In the genomic region with DNA sequence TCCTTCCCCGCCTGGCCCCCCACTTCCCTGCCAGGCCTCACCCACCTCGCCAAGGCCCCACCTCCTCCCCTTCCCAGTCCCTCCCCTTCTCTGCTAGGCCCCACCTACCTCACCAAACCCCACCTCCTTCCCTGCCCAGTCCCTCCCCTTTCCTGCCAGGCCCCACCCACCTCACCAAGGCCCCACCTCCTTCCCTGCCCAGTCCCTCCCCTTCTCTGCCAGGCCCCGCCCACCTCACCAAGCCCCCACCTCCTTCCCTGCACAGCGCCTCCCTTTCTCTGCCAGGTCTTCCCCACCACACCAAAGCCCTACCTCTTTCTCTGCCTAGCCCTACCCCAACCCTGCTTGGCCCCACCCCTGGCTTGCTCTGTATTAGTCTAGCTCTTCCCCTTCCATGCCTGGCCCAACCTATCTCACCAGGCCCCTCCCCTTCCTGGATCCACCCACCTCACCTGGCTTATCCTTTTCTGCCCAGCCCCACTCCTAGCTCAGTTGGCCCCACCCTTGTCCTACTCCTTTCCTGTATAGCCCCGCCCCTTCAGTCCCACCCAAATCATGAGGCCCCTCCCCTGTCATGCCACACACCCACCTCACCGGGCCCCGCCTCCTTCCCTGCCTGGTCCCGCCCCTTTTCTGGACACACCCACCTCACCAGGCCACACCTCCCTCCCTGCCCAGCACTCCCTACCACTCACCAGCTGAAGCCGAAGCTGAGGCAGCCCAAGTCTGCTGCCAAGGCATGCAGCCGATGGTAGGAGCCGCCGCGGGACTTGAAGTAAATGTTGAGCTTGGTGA, we compare ENCODE assay signal across 9 cellular contexts. TPM values are rescaled to one million over a fixed set of nuclear protein-coding genes. Genes with fewer than 3 reads are reported as not detected.
A peak's percentile ranks its signal among the peaks of the same experiment; 100 is the strongest.
DNase-seq lines count a peak whose midpoint lies in the region; ATAC-seq and TF ChIP-seq lines count a peak whose summit lies in the region.
"Had no signal": no experiment of that assay in that cellular context is flagged by ENCODE, and none has a peak within 500 bp of the region (broad histone marks: within the 10 kb centered on the region; RNA-seq: fewer than 3 reads in every experiment).

No MANE protein-coding gene starts in this region.

- no peak overlapping the region for H3K4me3 ChIP-seq in BE2C (ENCODE audit: low read depth, low read length)
- H3K4me3 ChIP-seq in GM06990 (replicated peaks; ENCODE audit: low read depth, low read length), result no peak overlapping the region
- H3K4me3 ChIP-seq: ovary had no signal

- in situ Hi-C loops in SK-MEL-5 (cut with HindIII; ENCODE audit: low pct_unique_long_range_greater_than_20kb, low sequenced_read_pairs), result no loop called here

- no peaks in the 10 kb centered on the region; the same call in 1 of the 2 replicates for H3K9me3 ChIP-seq in BE2C
- H3K9me3 ChIP-seq: ovary had no signal

- H3K36me3 ChIP-seq in BE2C (no peaks in the 10 kb centered on the region; the same call in 1 of the 2 replicates), GM06990 (ENCODE audit: control insufficient read depth, insufficient read depth, low read length) (no peaks in the 10 kb centered on the region)
- H3K36me3 ChIP-seq: ovary had no signal

- peaks cover 3% of the 10 kb centered on the region; the same call in 1 of the 2 replicates for H3K4me1 ChIP-seq in BE2C

- H3K27me3 ChIP-seq in BE2C, result no peaks in the 10 kb centered on the region
- H3K27me3 ChIP-seq in GM06990 (replicated peaks; ENCODE audit: control insufficient read depth, insufficient read depth, low read length), result no peaks in the 10 kb centered on the region
- H3K27me3 ChIP-seq: ovary had no signal

- TF ChIP-seq CTCF in BE2C (IDR thresholded peaks at IDR 0.05; ENCODE audit: low read depth, low read length) (no peak), GM06990 (IDR thresholded peaks at IDR 0.05; ENCODE audit: insufficient read depth, low read length, poor library complexity, severe bottlenecking) (no peak)

- ATAC-seq in GM18909 (IDR thresholded peaks at IDR 0.05; ENCODE audit: poor library complexity, unreplicated experiment), result no peak

- DNase-seq in BE2C, result peak; percentile 75
- peak; percentile 50 for DNase-seq in GM06990 (ENCODE audit: extremely low read depth, insufficient read length)
- DNase-seq in SK-MEL-5 (ENCODE audit: low read depth, low spot score), result peak; percentile 47
- DNase-seq in glomerular visceral epithelial cell (ENCODE audit: extremely low spot score), result peak; percentile 26
- DNase-seq in superior temporal gyrus (ENCODE audit: extremely low spot score), result no peak
- DNase-seq in GM19238 (ENCODE audit: insufficient read length, low spot score), result no peak
- no peak for DNase-seq in NOMO-1 (lab: John Stamatoyannopoulos, UW; ENCODE audit: unreplicated experiment in 2 of 2)

RNA-seq across cellular contexts. Expression of a gene that starts 16.2 kb away (rescaled TPM):
- polyA plus RNA-seq in BE2C (2012; ENCODE audit: insufficient read depth, insufficient read length, low read depth), result 32.5 TPM
- total RNA-seq in SK-MEL-5 (2014; rRNA removed; shearing (Covaris generic)), result 10.5 and 12.0 TPM in 2 replicates
- 21.0 and 22.7 TPM in 2 replicates for polyA plus RNA-seq in SK-MEL-5 (2015; cell fraction: cytosol; rRNA removed)
- polyA plus RNA-seq in SK-MEL-5 (2015; cell fraction: nucleus; rRNA removed), result 11.9 and 18.9 TPM in 2 replicates

RNA-seq across cellular contexts. Expression of a gene that starts 39.4 kb away (rescaled TPM):
- 283 TPM for polyA plus RNA-seq in BE2C (2012; ENCODE audit: insufficient read depth, insufficient read length, low read depth)
- total RNA-seq in SK-MEL-5 (2014; rRNA removed; shearing (Covaris generic)), result 228 and 253 TPM in 2 replicates
- 279 and 281 TPM in 2 replicates for polyA plus RNA-seq in SK-MEL-5 (2015; cell fraction: cytosol; rRNA removed)
- 86.2 and 97.1 TPM in 2 replicates for polyA plus RNA-seq in SK-MEL-5 (2015; cell fraction: nucleus; rRNA removed)

RNA-seq across cellular contexts. Expression of a gene that starts 39.7 kb away (rescaled TPM):
- polyA plus RNA-seq in BE2C (2012; ENCODE audit: insufficient read depth, insufficient read length, low read depth), result 366 TPM
- 47.2 and 51.4 TPM in 2 replicates for total RNA-seq in SK-MEL-5 (2014; rRNA removed; shearing (Covaris generic))
- 41.6 and 56.5 TPM in 2 replicates for polyA plus RNA-seq in SK-MEL-5 (2015; cell fraction: cytosol; rRNA removed)
- polyA plus RNA-seq in SK-MEL-5 (2015; cell fraction: nucleus; rRNA removed), result 42.1 and 52.1 TPM in 2 replicates

RNA-seq across cellular contexts. Expression of a gene that starts 48.0 kb away (rescaled TPM):
- 103 TPM for polyA plus RNA-seq in BE2C (2012; ENCODE audit: insufficient read depth, insufficient read length, low read depth)
- total RNA-seq in SK-MEL-5 (2014; rRNA removed; shearing (Covaris generic)), result 22.4 and 25.7 TPM in 2 replicates
- polyA plus RNA-seq in SK-MEL-5 (2015; cell fraction: cytosol; rRNA removed), result 41.6 and 47.1 TPM in 2 replicates
- polyA plus RNA-seq in SK-MEL-5 (2015; cell fraction: nucleus; rRNA removed), result 45.4 and 47.9 TPM in 2 replicates

Comparison
In these comparisons a context has a peak if more than half of its experiments do, and no peak if none do; other contexts are left out.
1. DNase-seq: peak in BE2C (single experiment), GM06990 (single experiment), SK-MEL-5 (single experiment) and glomerular visceral epithelial cell (single experiment); none in superior temporal gyrus (single experiment), GM19238 (single experiment) and NOMO-1 (0 of 2).